In the genomic region with DNA sequence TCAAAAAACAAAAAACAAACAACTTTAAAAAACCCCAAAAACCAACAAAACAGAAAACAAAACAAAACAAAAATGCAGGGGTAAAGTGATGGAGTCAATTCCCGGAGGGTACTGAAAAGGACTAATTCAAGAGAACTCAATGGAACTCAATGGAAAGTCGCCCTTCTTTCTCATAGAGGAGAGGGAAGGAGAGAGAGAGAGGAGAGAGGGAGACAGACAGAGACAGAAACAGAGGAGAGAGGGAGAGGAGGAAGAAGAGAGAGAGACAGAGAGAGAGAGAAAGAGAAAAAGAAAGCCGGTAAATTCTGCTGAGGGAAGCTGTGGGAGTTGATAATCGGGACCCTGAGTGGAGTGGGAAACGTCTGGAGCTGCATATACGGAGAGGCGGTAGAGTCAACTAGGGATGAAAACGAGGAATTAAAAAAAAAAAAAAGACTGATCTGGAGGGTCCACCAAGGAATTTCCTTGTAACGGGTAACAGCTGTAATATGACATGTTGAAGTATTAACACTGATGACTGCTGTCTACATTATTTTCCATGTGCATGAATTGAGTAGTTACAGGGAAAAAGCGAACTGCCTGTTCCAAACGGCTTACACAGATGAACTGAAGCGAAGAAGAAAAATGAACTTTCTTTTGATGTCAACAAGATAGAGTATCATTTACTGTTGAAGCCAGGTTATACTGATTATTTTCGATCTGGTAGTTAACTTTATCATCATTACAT, we compare ENCODE assay signal across 8 cellular contexts. TPM values are rescaled to one million over a fixed set of nuclear protein-coding genes. Genes with fewer than 3 reads are reported as not detected.
DNase-seq lines count a peak whose midpoint lies in the region; ATAC-seq and TF ChIP-seq lines count a peak whose summit lies in the region.

No MANE protein-coding gene starts in this region.

- ATAC-seq in HG02610 (IDR thresholded peaks at IDR 0.05; ENCODE audit: unreplicated experiment) (no peak), omental fat pad (ENCODE audit: low FRiP score) (no peak)

- H3K27me3 ChIP-seq in WERI-Rb-1 (ENCODE audit: insufficient read depth, low read depth, severe bottlenecking) (no peaks in the 10 kb centered on the region), iPS-15b (ENCODE audit: control insufficient read depth, insufficient read depth, low read length) (no peaks in the 10 kb centered on the region)

- H3K27ac ChIP-seq in WERI-Rb-1, result peak overlapping the region; percentile 63

- H3K9me3 ChIP-seq in WERI-Rb-1 (ENCODE audit: severe bottlenecking) (no peaks in the 10 kb centered on the region), iPS-15b (ENCODE audit: control insufficient read depth, insufficient read depth, low read length) (no peaks in the 10 kb centered on the region)

- peak; percentile 67 for DNase-seq in DMS 273 (lab: John Stamatoyannopoulos, UW; ENCODE audit: unreplicated experiment)
- no peak for DNase-seq in DMS 273 treated with DMSO at 0.1 percent for 48 hours (lab: John Stamatoyannopoulos, UW)
- DNase-seq in WERI-Rb-1, result no peak
- DNase-seq in superior temporal gyrus (ENCODE audit: extremely low spot score), result peak; percentile 71
- no peak for DNase-seq in NCI-H146 (lab: John Stamatoyannopoulos, UW)
- DNase-seq in omental fat pad (ENCODE audit: low spot score), result no peak

- peak overlapping the region; percentile 38 for H3K9ac ChIP-seq in iPS-15b (ENCODE audit: low read depth, low read length)

- H3K36me3 ChIP-seq in WERI-Rb-1, result peaks cover 3% of the 10 kb centered on the region; the same call in 1 of the 2 replicates
- H3K36me3 ChIP-seq in iPS-15b (ENCODE audit: control insufficient read depth, insufficient read depth, low read length), result no peaks in the 10 kb centered on the region

- H3K4me3 ChIP-seq in WERI-Rb-1 (ENCODE audit: low read depth, low read length) (peak overlapping the region; percentile 44), iPS-15b (ENCODE audit: low read depth, low read length) (peak overlapping the region; percentile 45)

- no peaks in the 10 kb centered on the region for H3K4me1 ChIP-seq in iPS-15b (ENCODE audit: control insufficient read depth, insufficient read depth, low read length)

- no peak for TF ChIP-seq CTCF in WERI-Rb-1 (IDR thresholded peaks at IDR 0.05; ENCODE audit: low read depth, low read length)
- no peak for TF ChIP-seq CTCF in omental fat pad (IDR thresholded peaks at IDR 0.05)

RNA-seq across cellular contexts. Expression of a gene that starts 1.0 kb away (rescaled TPM):
- 1 to 10 TPM in 3 of 4 donors, under 1 TPM in 1; 0.48 to 5.6 (median 1.5) TPM for total RNA-seq in omental fat pad

RNA-seq across cellular contexts. Expression of a gene that starts 4.6 kb away (rescaled TPM):
- total RNA-seq in omental fat pad, result 10 to 100 TPM; 10.7 to 17.0 (median 13.2) TPM

RNA-seq across cellular contexts. Expression of a gene that starts 17.2 kb away (rescaled TPM):
- 10 to 100 TPM; 20.4 to 47.1 (median 24.4) TPM for total RNA-seq in omental fat pad

RNA-seq across cellular contexts. Expression of a gene that starts 58.4 kb away (rescaled TPM):
- 10 to 100 TPM; 40.1 to 68.3 (median 54.8) TPM for total RNA-seq in omental fat pad

Comparison
In these comparisons a context has a peak if more than half of its experiments do, and no peak if none do; other contexts are left out.
1. DNase-seq: peak in DMS 273 (single experiment) and superior temporal gyrus (single experiment); none in DMS 273 treated with DMSO at 0.1 percent for 48 hours (single experiment), WERI-Rb-1 (single experiment), NCI-H146 (single experiment) and omental fat pad (single experiment).